Comparison of ENCODE assay signal across 1 cellular context in the genomic region with DNA sequence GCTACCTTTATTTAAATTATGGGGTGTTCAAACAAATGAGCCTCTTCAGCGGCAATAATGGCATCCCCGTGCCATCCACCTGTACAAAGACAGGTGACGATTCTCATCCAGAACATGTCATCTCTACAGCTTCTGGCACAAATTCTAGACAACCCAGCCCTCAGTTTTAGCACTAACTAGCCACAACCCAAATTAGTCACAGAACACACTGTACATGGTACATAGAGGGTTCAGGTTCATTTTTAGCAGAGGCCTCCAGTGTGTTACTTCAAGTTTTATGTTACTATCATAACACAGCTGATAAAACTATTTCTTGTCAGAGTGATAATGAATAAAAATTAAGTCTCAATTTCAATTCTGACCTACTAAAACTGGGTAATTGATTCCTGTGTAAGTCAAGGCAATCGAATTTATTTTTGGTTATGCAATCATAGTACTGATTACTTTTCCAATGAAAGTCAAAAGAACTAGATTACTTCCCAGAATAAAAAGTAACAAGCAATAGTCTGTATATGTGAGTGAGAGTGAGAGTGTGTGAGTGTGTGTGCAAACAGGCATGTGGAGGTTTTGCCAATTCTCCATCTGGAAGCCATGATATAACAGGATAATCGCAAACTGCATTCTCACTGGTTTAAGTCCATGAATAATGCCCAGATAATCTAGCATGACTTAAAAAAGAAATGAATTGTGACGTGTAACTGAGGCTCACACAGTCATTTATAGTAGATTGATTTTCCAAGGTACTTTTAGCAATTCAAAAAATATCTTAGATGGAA.
TF ChIP-seq lines count a peak whose summit lies in the region.

No MANE protein-coding gene starts in this region.

TF ChIP-seq in WTC11, 78 proteins besides CTCF, POLR2A, EP300 and RAD21 (continued from another document):
- TF ChIP-seq, protein P1, sequence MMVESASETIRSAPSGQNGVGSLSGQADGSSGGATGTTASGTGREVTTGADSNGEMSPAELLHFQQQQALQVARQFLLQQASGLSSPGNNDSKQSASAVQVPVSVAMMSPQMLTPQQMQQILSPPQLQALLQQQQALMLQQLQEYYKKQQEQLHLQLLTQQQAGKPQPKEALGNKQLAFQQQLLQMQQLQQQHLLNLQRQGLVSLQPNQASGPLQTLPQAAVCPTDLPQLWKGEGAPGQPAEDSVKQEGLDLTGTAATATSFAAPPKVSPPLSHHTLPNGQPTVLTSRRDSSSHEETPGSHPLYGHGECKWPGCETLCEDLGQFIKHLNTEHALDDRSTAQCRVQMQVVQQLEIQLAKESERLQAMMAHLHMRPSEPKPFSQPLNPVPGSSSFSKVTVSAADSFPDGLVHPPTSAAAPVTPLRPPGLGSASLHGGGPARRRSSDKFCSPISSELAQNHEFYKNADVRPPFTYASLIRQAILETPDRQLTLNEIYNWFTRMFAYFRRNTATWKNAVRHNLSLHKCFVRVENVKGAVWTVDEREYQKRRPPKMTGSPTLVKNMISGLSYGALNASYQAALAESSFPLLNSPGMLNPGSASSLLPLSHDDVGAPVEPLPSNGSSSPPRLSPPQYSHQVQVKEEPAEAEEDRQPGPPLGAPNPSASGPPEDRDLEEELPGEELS (CRISPR knock-in tag; IDR thresholded peaks at IDR 0.05), result no peak
- TF ChIP-seq FOXK1 (CRISPR knock-in tag; IDR thresholded peaks at IDR 0.05), result no peak
- no peak for TF ChIP-seq FOXP1 (CRISPR knock-in tag; IDR thresholded peaks at IDR 0.05; ENCODE audit: borderline replicate concordance)
